In genomic region chr17:17784599-17785264, GRCh38 we compare ENCODE assay signal across 8 cellular contexts. TPM values are rescaled to one million over a fixed set of nuclear protein-coding genes. Genes with fewer than 3 reads are reported as not detected.
DNase-seq lines count a peak whose midpoint lies in the region; ATAC-seq lines count a peak whose summit lies in the region.

No MANE protein-coding gene starts in this region.

- no peak overlapping the region for H3K23ac ChIP-seq in trophoblast cell (ENCODE audit: low read length)

- no CpG with 5 or more reads among the region's 9 CpGs for WGBS in trophoblast cell (ENCODE audit: extremely low coverage, insufficient coverage, insufficient read length)

- no peak overlapping the region for H3K4me3 ChIP-seq in trophoblast cell (ENCODE audit: low read depth, low read length)

- no peaks in the 10 kb centered on the region for H3K36me3 ChIP-seq in trophoblast cell (ENCODE audit: control insufficient read depth in 1 of 2, insufficient read depth in 2 of 2, low read length in 2 of 2)

- H3K79me2 ChIP-seq in trophoblast cell (ENCODE audit: control insufficient read depth, insufficient read depth, low read length, poor library complexity), result peaks cover 6% of the 10 kb centered on the region

- peak overlapping the region; percentile 96 for H3K4me2 ChIP-seq in trophoblast cell (ENCODE audit: low read length)

- H2AK5ac ChIP-seq in trophoblast cell (ENCODE audit: low read length), result no peak overlapping the region

- no peak overlapping the region for H3K14ac ChIP-seq in trophoblast cell (ENCODE audit: low read length)

- no peak overlapping the region for H2AFZ ChIP-seq in trophoblast cell (ENCODE audit: insufficient read depth, low read length, poor library complexity)

- H3K9ac ChIP-seq in trophoblast cell (ENCODE audit: low read length), result no peak overlapping the region

- H2BK5ac ChIP-seq in trophoblast cell (ENCODE audit: low read depth, low read length, poor library complexity), result no peak overlapping the region

- H3K9me3 ChIP-seq in trophoblast cell (ENCODE audit: insufficient read depth, low read depth, low read length), result peaks cover 2% of the 10 kb centered on the region

- no peak overlapping the region for H3K4ac ChIP-seq in trophoblast cell (ENCODE audit: low read depth, low read length)

- peaks cover 28% of the 10 kb centered on the region for H3K79me1 ChIP-seq in trophoblast cell (ENCODE audit: low read length)

- no peak overlapping the region for H3K27ac ChIP-seq in trophoblast cell (ENCODE audit: low read depth, low read length)

- H4K12ac ChIP-seq in trophoblast cell (ENCODE audit: low read depth, low read length), result no peak overlapping the region

- H3K27me3 ChIP-seq in trophoblast cell (ENCODE audit: insufficient read depth, low read length), result no peaks in the 10 kb centered on the region

- peaks cover 38 to 41% of the 10 kb centered on the region in 2 experiments for H3K4me1 ChIP-seq in trophoblast cell (ENCODE audit: control insufficient read depth in 1 of 2, insufficient read depth in 2 of 2, low read length in 2 of 2)

- DNase-seq in DMS 273 (lab: John Stamatoyannopoulos, UW; ENCODE audit: unreplicated experiment) (peak; percentile 72), DMS 273 treated with DMSO at 0.1 percent for 48 hours (lab: John Stamatoyannopoulos, UW) (no peak), NCI-H2171 treated with DMSO at 0.1 percent for 48 hours (lab: John Stamatoyannopoulos, UW) (peak; percentile 50), dermis blood vessel endothelial cell (peak; percentile 23), trophoblast cell (peak; percentile 22 to 35), GDM1 (lab: John Stamatoyannopoulos, UW) (no peak), NCI-H2227 (lab: John Stamatoyannopoulos, UW; ENCODE audit: unreplicated experiment) (no peak)

- no peak for ATAC-seq in HG03520 (IDR thresholded peaks at IDR 0.05; ENCODE audit: unreplicated experiment)

- no peak overlapping the region for H2BK12ac ChIP-seq in trophoblast cell (ENCODE audit: low read length)

- peak overlapping the region; percentile 28 for H3K18ac ChIP-seq in trophoblast cell (ENCODE audit: low read length)

- no peak overlapping the region for H4K91ac ChIP-seq in trophoblast cell (ENCODE audit: low read depth, low read length)

- no peak overlapping the region for H4K8ac ChIP-seq in trophoblast cell (ENCODE audit: low read depth, low read length)

- H2BK120ac ChIP-seq in trophoblast cell (ENCODE audit: insufficient read depth, low read length, poor library complexity), result no peak overlapping the region

RNA-seq across cellular contexts. Expression of gene SREBF1, which starts 52.1 kb away (rescaled TPM):
- 28.8 and 71.5 TPM in 2 replicates for total RNA-seq in dermis blood vessel endothelial cell
- 95.5 and 107 TPM in 2 replicates for polyA plus RNA-seq in trophoblast cell (2013)

Comparison
In these comparisons a context has a peak if more than half of its experiments do, and no peak if none do; other contexts are left out.
1. DNase-seq: peak in DMS 273 (single experiment), NCI-H2171 treated with DMSO at 0.1 percent for 48 hours (single experiment), dermis blood vessel endothelial cell (single experiment) and trophoblast cell (2 of 2); none in DMS 273 treated with DMSO at 0.1 percent for 48 hours (single experiment), GDM1 (single experiment) and NCI-H2227 (single experiment).